In the genomic region with DNA sequence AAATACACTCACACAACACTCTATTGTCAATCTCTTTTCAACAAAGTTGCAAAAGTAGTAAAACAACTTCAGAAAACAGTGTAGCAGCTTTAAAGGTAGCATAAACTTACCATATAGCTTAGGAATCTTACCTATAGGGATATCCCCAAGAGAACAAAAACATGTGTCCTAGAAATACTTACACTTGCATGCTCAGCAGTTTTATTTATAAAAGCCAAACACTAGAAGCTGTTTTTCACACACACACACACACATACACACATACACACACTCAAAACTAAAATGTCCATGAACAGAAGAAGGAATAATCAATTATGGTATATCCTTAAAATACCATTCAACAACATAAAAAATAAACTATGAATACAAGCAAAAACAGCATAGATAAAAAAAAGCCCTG, we compare ENCODE assay signal across 18 cellular contexts. TPM values are rescaled to one million over a fixed set of nuclear protein-coding genes. Genes with fewer than 3 reads are reported as not detected.
DNase-seq lines count a peak whose midpoint lies in the region; ATAC-seq, FAIRE-seq and TF ChIP-seq lines count a peak whose summit lies in the region.
"Had no signal": no experiment of that assay in that cellular context is flagged by ENCODE, and none has a peak within 500 bp of the region (broad histone marks: within the 10 kb centered on the region; RNA-seq: fewer than 3 reads in every experiment).

No MANE protein-coding gene starts in this region.

- no TSS peak for BruUV-seq in HepG2 (replicated peaks; lab: Mats Ljungman, UMichigan)
- BruUV-seq in PC-9 (replicated peaks; lab: Mats Ljungman, UMichigan), result no TSS peak

- POLR2A ChIA-PET in HepG2 (lab: Yijun Ruan, JAX) (no interaction called here), PC-9 (lab: Charles Lee; ENCODE audit: unreplicated experiment) (no interaction called here)

- ATAC-seq in HepG2, result no peak
- ATAC-seq: CD8-positive, alpha-beta T cell; GM12878; HCT116 had no signal

- H3K36me3 ChIP-seq in liver (ENCODE audit: control insufficient read depth in 4 of 4, insufficient read depth in 3 of 4, low read depth in 1 of 4, low read length in 3 of 4) (peaks cover 9 to 34% (median 25%) of the 10 kb centered on the region in 4 donors), HepG2 (replicated peaks in 1 of 2; ENCODE audit: control insufficient read depth in 1 of 2, insufficient read depth in 2 of 2, low read length in 2 of 2) (peaks cover 3 to 11% of the 10 kb centered on the region in 2 experiments; a peak in 4 of 5 replicates), PC-9 (ENCODE audit: low read depth) (peaks cover 25% of the 10 kb centered on the region)

- CTCF ChIA-PET in HepG2 (lab: Yijun Ruan, JAX; ENCODE audit: low intra/inter-chr PET ratio, low total read pairs) (no interaction called here), PC-9 (lab: Charles Lee) (no interaction called here)

- no peak overlapping the region for H3K4me2 ChIP-seq in HepG2 (ENCODE audit: low read depth, low read length)
- no peak overlapping the region for H3K4me2 ChIP-seq in PC-9
- H3K4me2 ChIP-seq: BLaER1 treated with 17β-estradiol and CSF1 and Interleukin-3, amounts not matched to agents 10 nM and 100 nM had no signal

- H2AFZ ChIP-seq in HepG2 (ENCODE audit: low read length), result no peak overlapping the region
- no peak overlapping the region for H2AFZ ChIP-seq in PC-9

- H3K27ac ChIP-seq in liver (ENCODE audit: low read depth in 1 of 2, low read length in 2 of 2), result no peak overlapping the region
- H3K27ac ChIP-seq in HepG2 (ENCODE audit: extremely low read length, insufficient read depth, low read length), result no peak overlapping the region
- no peak overlapping the region for H3K27ac ChIP-seq in PC-9
- H3K27ac ChIP-seq: 22Rv1; BLaER1 treated with 17β-estradiol and CSF1 and Interleukin-3, amounts not matched to agents 10 nM and 100 nM had no signal

- TF ChIP-seq POLR2A in HepG2 (IDR thresholded peaks at IDR 0.05; ENCODE audit: insufficient read depth in 1 of 2, low read depth in 2 of 2, low read length in 2 of 2), result no peak

- TF ChIP-seq CTCF in liver (IDR thresholded peaks at IDR 0.05; ENCODE audit: low read depth, low read length, missing input control) (no peak), HepG2 (CRISPR knock-in tag; IDR thresholded peaks at IDR 0.05) (no peak), PC-9 (conservative IDR thresholded peaks at IDR 0.05) (no peak)

- no peaks in the 10 kb centered on the region; the same call in 1 of the 2 replicates for H3F3A ChIP-seq in PC-9 (ENCODE audit: insufficient read depth, low read depth)

- no peak for FAIRE-seq in HepG2 (lab: Jason Lieb, UNC)
- FAIRE-seq: GM12878, HTR-8/SVneo had no signal

- no peaks in the 10 kb centered on the region for H3K4me1 ChIP-seq in liver (ENCODE audit: control insufficient read depth in 4 of 4, insufficient read depth in 4 of 4, low read length in 3 of 4)
- no peaks in the 10 kb centered on the region for H3K4me1 ChIP-seq in HepG2 (ENCODE audit: insufficient read depth, low read length)
- H3K4me1 ChIP-seq in PC-9 (replicated peaks; ENCODE audit: insufficient read depth), result no peaks in the 10 kb centered on the region

- intact Hi-C loops in HepG2 (cut with micrococcal nuclease; ENCODE audit: unreplicated experiment) (no loop called here), PC-9 (cut with micrococcal nuclease; ENCODE audit: unreplicated experiment) (no loop called here)

- no peaks in the 10 kb centered on the region for H3K9me2 ChIP-seq in PC-9 (ENCODE audit: insufficient read depth)

- no peaks in the 10 kb centered on the region for H4K20me1 ChIP-seq in HepG2 (ENCODE audit: insufficient read depth, low read length)
- no peaks in the 10 kb centered on the region for H4K20me1 ChIP-seq in PC-9 (ENCODE audit: insufficient read depth)
- H4K20me1 ChIP-seq: BLaER1 treated with 17β-estradiol and CSF1 and Interleukin-3, amounts not matched to agents 10 nM and 100 nM had no signal

- no peak for TF ChIP-seq RAD21 in liver (IDR thresholded peaks at IDR 0.05)
- TF ChIP-seq RAD21 in HepG2 (CRISPR knock-in tag; IDR thresholded peaks at IDR 0.05), result no peak

- TF ChIP-seq EP300 in HepG2 (IDR thresholded peaks at IDR 0.05; ENCODE audit: low read depth in 2 of 2, low read length in 2 of 2), result no peak
- TF ChIP-seq EP300 in HepG2 (CRISPR knock-in tag; IDR thresholded peaks at IDR 0.05; ENCODE audit: borderline replicate concordance), result no peak

- H3K79me2 ChIP-seq in HepG2 (ENCODE audit: insufficient read depth, low read length), result no peaks in the 10 kb centered on the region
- no peaks in the 10 kb centered on the region for H3K79me2 ChIP-seq in PC-9 (ENCODE audit: low read depth)

- DNase-seq in HepG2 (ENCODE audit: low spot score), result no peak
- DNase-seq in PC-9, result no peak
- DNase-seq in Ammon's horn (ENCODE audit: low spot score), result no peak
- DNase-seq: Calu3; CD8-positive, alpha-beta T cell; DMS 273 treated with DMSO at 0.1 percent for 48 hours; DMS53; DND-41; EL; GOT3; H7; KG1 had no signal

- H3K27me3 ChIP-seq in liver (ENCODE audit: control insufficient read depth in 4 of 4, insufficient read depth in 4 of 4, low read length in 3 of 4) (no peaks in the 10 kb centered on the region), HepG2 (ENCODE audit: control insufficient read depth in 1 of 2, insufficient read depth in 2 of 2, low read length in 2 of 2) (no peaks in the 10 kb centered on the region), PC-9 (ENCODE audit: insufficient read depth, low read depth) (no peaks in the 10 kb centered on the region)
- H3K27me3 ChIP-seq: BLaER1 treated with 17β-estradiol and CSF1 and Interleukin-3, amounts not matched to agents 10 nM and 100 nM had no signal

- H3K4me3 ChIP-seq in liver (ENCODE audit: low read depth in 1 of 3, low read length in 3 of 3) (peak overlapping the region in 2 of 3 donors; percentile 7 to 49), HepG2 (replicated peaks in 1 of 3; ENCODE audit: insufficient read depth in 1 of 3, low read depth in 2 of 3, low read length in 3 of 3) (no peak overlapping the region), PC-9 (no peak overlapping the region)
- H3K4me3 ChIP-seq: BLaER1 treated with 17β-estradiol and CSF1 and Interleukin-3, amounts not matched to agents 10 nM and 100 nM; GM12878 had no signal

- H3K9ac ChIP-seq in liver (ENCODE audit: low read depth in 1 of 2, low read length in 2 of 2), result no peak overlapping the region
- no peak overlapping the region for H3K9ac ChIP-seq in HepG2 (ENCODE audit: insufficient read depth, low read depth, low read length)
- H3K9ac ChIP-seq: BLaER1 treated with 17β-estradiol and CSF1 and Interleukin-3, amounts not matched to agents 10 nM and 100 nM had no signal

- H3K9me3 ChIP-seq in liver (ENCODE audit: control insufficient read depth in 4 of 4, low read length in 3 of 4), result peaks cover 28 to 67% (median 44%) of the 10 kb centered on the region in 4 donors
- peaks cover 41% of the 10 kb centered on the region for H3K9me3 ChIP-seq in HepG2 (ENCODE audit: low read length)
- H3K9me3 ChIP-seq in PC-9 (ENCODE audit: insufficient read depth, low read depth), result peaks cover 32% of the 10 kb centered on the region

- in situ Hi-C loops in HepG2 (cut with HindIII; ENCODE audit: extremely low pct_ligation_motif_present, low pct_unique_long_range_greater_than_20kb), result no loop called here

RNA-seq across cellular contexts. Expression of gene ZNF773, which starts 11.7 kb away (rescaled TPM):
- total RNA-seq in liver, result 1 to 10 TPM; 7.3 to 7.4 TPM
- polyA plus RNA-seq in liver, result 1 to 10 TPM; 1.4 to 1.7 TPM
- 6.7 and 6.9 TPM in 2 replicates for total RNA-seq in HepG2 (2016; rRNA removed; fragmentation: Illumina TruSeq; extraction: Trizol)
- total RNA-seq in HepG2 (2016; cell fraction: cytosol; rRNA removed; fragmentation: Illumina TruSeq; extraction: Trizol; ENCODE audit: low read depth), result 1.8 and 3.2 TPM in 2 replicates
- 5.9 and 6.7 TPM in 2 replicates for total RNA-seq in HepG2 (2016; cell fraction: insoluble cytoplasmic fraction; rRNA removed; fragmentation: Illumina TruSeq; extraction: Trizol)
- total RNA-seq in HepG2 (2016; cell fraction: membrane; rRNA removed; fragmentation: Illumina TruSeq; extraction: Trizol), result 4.3 and 4.9 TPM in 2 replicates
- 6.6 and 8.3 TPM in 2 replicates for total RNA-seq in HepG2 (2016; cell fraction: nucleus; rRNA removed; fragmentation: Illumina TruSeq; extraction: Trizol)
- 5.7 and 7.3 TPM in 2 replicates for polyA plus RNA-seq in HepG2 (2011; rRNA removed)
- polyA plus RNA-seq in HepG2 (2011; cell fraction: cytosol; rRNA removed), result 3.3 and 4.6 TPM in 2 replicates
- polyA plus RNA-seq in HepG2 (2011; cell fraction: nucleus; rRNA removed), result 17.8 and 28.1 TPM in 2 replicates
- 4.3 and 4.4 TPM in 2 replicates for polyA plus RNA-seq in HepG2 (2012)
- 0.51 and 0.62 TPM in 2 replicates for polyA plus RNA-seq in HepG2 (2016; cell fraction: cytosol; fragmentation: Illumina TruSeq; extraction: Trizol; ENCODE audit: low read depth)
- polyA plus RNA-seq in HepG2 (2016; cell fraction: insoluble cytoplasmic fraction; fragmentation: Illumina TruSeq; extraction: Trizol; ENCODE audit: low read depth), result 4.2 and 5.0 TPM in 2 replicates
- polyA plus RNA-seq in HepG2 (2016; cell fraction: membrane; fragmentation: Illumina TruSeq; extraction: Trizol; ENCODE audit: low read depth), result 1.2 and 1.3 TPM in 2 replicates
- polyA plus RNA-seq in HepG2 (2016; cell fraction: nucleus; fragmentation: Illumina TruSeq; extraction: Trizol; ENCODE audit: insufficient read depth, low read depth), result 8.5 and 10.0 TPM in 2 replicates
- polyA minus RNA-seq in HepG2 (2011; rRNA and poly(A)+ RNA removed; ENCODE audit: low replicate concordance), result 6.9 and 11.0 TPM in 2 replicates
- 2.1 and 5.4 TPM in 2 replicates for polyA minus RNA-seq in HepG2 (2011; cell fraction: cytosol; rRNA and poly(A)+ RNA removed)
- polyA minus RNA-seq in HepG2 (2011; cell fraction: nucleus; rRNA and poly(A)+ RNA removed), result 14.9 and 19.0 TPM in 2 replicates
- 12.1 and 14.0 TPM in 2 replicates for total RNA-seq in PC-9 (2021)

RNA-seq across cellular contexts. Expression of gene ZNF549, which starts 15.7 kb away (rescaled TPM):
- total RNA-seq in liver (1 to 10 TPM; 2.3 to 4.5 TPM), HepG2 (2016; rRNA removed; fragmentation: Illumina TruSeq; extraction: Trizol) (6.4 and 8.8 TPM in 2 replicates), PC-9 (2021) (5.2 and 6.5 TPM in 2 replicates)
- polyA plus RNA-seq in liver (under 1 TPM; 0.66 to 0.67 TPM), HepG2 (2011; rRNA removed) (2.8 and 2.9 TPM in 2 replicates)
- 0.40 and 0.88 TPM in 2 replicates for total RNA-seq in HepG2 (2016; cell fraction: cytosol; rRNA removed; fragmentation: Illumina TruSeq; extraction: Trizol; ENCODE audit: low read depth)
- total RNA-seq in HepG2 (2016; cell fraction: insoluble cytoplasmic fraction; rRNA removed; fragmentation: Illumina TruSeq; extraction: Trizol), result 6.1 and 8.5 TPM in 2 replicates
- 3.1 and 3.7 TPM in 2 replicates for total RNA-seq in HepG2 (2016; cell fraction: membrane; rRNA removed; fragmentation: Illumina TruSeq; extraction: Trizol)
- 5.1 and 5.4 TPM in 2 replicates for total RNA-seq in HepG2 (2016; cell fraction: nucleus; rRNA removed; fragmentation: Illumina TruSeq; extraction: Trizol)
- 1.4 and 2.3 TPM in 2 replicates for polyA plus RNA-seq in HepG2 (2011; cell fraction: cytosol; rRNA removed)
- polyA plus RNA-seq in HepG2 (2011; cell fraction: nucleus; rRNA removed), result 2.0 and 3.0 TPM in 2 replicates
- polyA plus RNA-seq in HepG2 (2012), result 2.7 and 3.1 TPM in 2 replicates
- 0.15 and 0.24 TPM in 2 replicates for polyA plus RNA-seq in HepG2 (2016; cell fraction: cytosol; fragmentation: Illumina TruSeq; extraction: Trizol; ENCODE audit: low read depth)
- 3.9 TPM in 2 replicates for polyA plus RNA-seq in HepG2 (2016; cell fraction: insoluble cytoplasmic fraction; fragmentation: Illumina TruSeq; extraction: Trizol; ENCODE audit: low read depth)
- polyA plus RNA-seq in HepG2 (2016; cell fraction: membrane; fragmentation: Illumina TruSeq; extraction: Trizol; ENCODE audit: low read depth), result 0.61 and 0.85 TPM in 2 replicates
- 7.6 and 8.6 TPM in 2 replicates for polyA plus RNA-seq in HepG2 (2016; cell fraction: nucleus; fragmentation: Illumina TruSeq; extraction: Trizol; ENCODE audit: insufficient read depth, low read depth)
- 2.6 TPM in 1 of 2 replicates, not detected in the other for polyA minus RNA-seq in HepG2 (2011; rRNA and poly(A)+ RNA removed; ENCODE audit: low replicate concordance)
- 2.9 and 3.6 TPM in 2 replicates for polyA minus RNA-seq in HepG2 (2011; cell fraction: cytosol; rRNA and poly(A)+ RNA removed)
- polyA minus RNA-seq in HepG2 (2011; cell fraction: nucleus; rRNA and poly(A)+ RNA removed), result 6.6 and 9.2 TPM in 2 replicates

RNA-seq across cellular contexts. Expression of gene ZNF419, which starts 23.9 kb away (rescaled TPM):
- total RNA-seq in liver, result 10 to 100 TPM in 1 of 2 donors, 1 to 10 TPM in 1; 4.2 to 12.4 TPM
- 1 to 10 TPM; 1.9 to 3.2 TPM for polyA plus RNA-seq in liver
- 8.8 and 9.0 TPM in 2 replicates for total RNA-seq in HepG2 (2016; rRNA removed; fragmentation: Illumina TruSeq; extraction: Trizol)
- 2.4 and 2.5 TPM in 2 replicates for total RNA-seq in HepG2 (2016; cell fraction: cytosol; rRNA removed; fragmentation: Illumina TruSeq; extraction: Trizol; ENCODE audit: low read depth)
- 9.3 and 9.5 TPM in 2 replicates for total RNA-seq in HepG2 (2016; cell fraction: insoluble cytoplasmic fraction; rRNA removed; fragmentation: Illumina TruSeq; extraction: Trizol)
- total RNA-seq in HepG2 (2016; cell fraction: membrane; rRNA removed; fragmentation: Illumina TruSeq; extraction: Trizol), result 6.4 and 7.2 TPM in 2 replicates
- 8.5 and 8.9 TPM in 2 replicates for total RNA-seq in HepG2 (2016; cell fraction: nucleus; rRNA removed; fragmentation: Illumina TruSeq; extraction: Trizol)
- polyA plus RNA-seq in HepG2 (2011; rRNA removed), result 8.5 and 11.1 TPM in 2 replicates
- polyA plus RNA-seq in HepG2 (2011; cell fraction: cytosol; rRNA removed), result 6.6 and 6.9 TPM in 2 replicates
- polyA plus RNA-seq in HepG2 (2011; cell fraction: nucleus; rRNA removed), result 23.2 and 32.0 TPM in 2 replicates
- polyA plus RNA-seq in HepG2 (2012), result 6.4 and 7.9 TPM in 2 replicates
- 0.85 and 0.86 TPM in 2 replicates for polyA plus RNA-seq in HepG2 (2016; cell fraction: cytosol; fragmentation: Illumina TruSeq; extraction: Trizol; ENCODE audit: low read depth)
- 6.5 and 6.7 TPM in 2 replicates for polyA plus RNA-seq in HepG2 (2016; cell fraction: insoluble cytoplasmic fraction; fragmentation: Illumina TruSeq; extraction: Trizol; ENCODE audit: low read depth)
- 1.5 and 2.1 TPM in 2 replicates for polyA plus RNA-seq in HepG2 (2016; cell fraction: membrane; fragmentation: Illumina TruSeq; extraction: Trizol; ENCODE audit: low read depth)
- polyA plus RNA-seq in HepG2 (2016; cell fraction: nucleus; fragmentation: Illumina TruSeq; extraction: Trizol; ENCODE audit: insufficient read depth, low read depth), result 13.0 and 16.4 TPM in 2 replicates
- polyA minus RNA-seq in HepG2 (2011; rRNA and poly(A)+ RNA removed; ENCODE audit: low replicate concordance), result 6.1 and 6.3 TPM in 2 replicates
- 3.4 and 4.5 TPM in 2 replicates for polyA minus RNA-seq in HepG2 (2011; cell fraction: cytosol; rRNA and poly(A)+ RNA removed)
- 9.8 and 13.7 TPM in 2 replicates for polyA minus RNA-seq in HepG2 (2011; cell fraction: nucleus; rRNA and poly(A)+ RNA removed)
- 12.9 and 15.2 TPM in 2 replicates for total RNA-seq in PC-9 (2021)

RNA-seq across cellular contexts. Expression of gene ZNF772, which starts 34.1 kb away (rescaled TPM):
- total RNA-seq in liver (10 to 100 TPM in 1 of 2 donors, 1 to 10 TPM in 1; 5.4 to 11.1 TPM), HepG2 (2016; rRNA removed; fragmentation: Illumina TruSeq; extraction: Trizol) (17.2 and 23.6 TPM in 2 replicates), PC-9 (2021) (8.3 and 9.1 TPM in 2 replicates)
- polyA plus RNA-seq in liver (1 to 10 TPM in 1 of 2 donors, under 1 TPM in 1; 0.81 to 1.6 TPM), HepG2 (2011; rRNA removed) (3.1 and 4.0 TPM in 2 replicates)
- total RNA-seq in HepG2 (2016; cell fraction: cytosol; rRNA removed; fragmentation: Illumina TruSeq; extraction: Trizol; ENCODE audit: low read depth), result 1.1 and 1.9 TPM in 2 replicates
- total RNA-seq in HepG2 (2016; cell fraction: insoluble cytoplasmic fraction; rRNA removed; fragmentation: Illumina TruSeq; extraction: Trizol), result 16.3 and 23.2 TPM in 2 replicates
- 7.7 and 8.6 TPM in 2 replicates for total RNA-seq in HepG2 (2016; cell fraction: membrane; rRNA removed; fragmentation: Illumina TruSeq; extraction: Trizol)
- total RNA-seq in HepG2 (2016; cell fraction: nucleus; rRNA removed; fragmentation: Illumina TruSeq; extraction: Trizol), result 18.6 and 20.2 TPM in 2 replicates
- 2.7 and 3.3 TPM in 2 replicates for polyA plus RNA-seq in HepG2 (2011; cell fraction: cytosol; rRNA removed)
- polyA plus RNA-seq in HepG2 (2011; cell fraction: nucleus; rRNA removed), result 4.9 and 8.7 TPM in 2 replicates
- 2.8 and 3.3 TPM in 2 replicates for polyA plus RNA-seq in HepG2 (2012)
- 0.27 and 0.36 TPM in 2 replicates for polyA plus RNA-seq in HepG2 (2016; cell fraction: cytosol; fragmentation: Illumina TruSeq; extraction: Trizol; ENCODE audit: low read depth)
- polyA plus RNA-seq in HepG2 (2016; cell fraction: insoluble cytoplasmic fraction; fragmentation: Illumina TruSeq; extraction: Trizol; ENCODE audit: low read depth), result 8.2 and 9.6 TPM in 2 replicates
- 1.0 and 1.4 TPM in 2 replicates for polyA plus RNA-seq in HepG2 (2016; cell fraction: membrane; fragmentation: Illumina TruSeq; extraction: Trizol; ENCODE audit: low read depth)
- 7.1 TPM in 2 replicates for polyA plus RNA-seq in HepG2 (2016; cell fraction: nucleus; fragmentation: Illumina TruSeq; extraction: Trizol; ENCODE audit: insufficient read depth, low read depth)
- polyA minus RNA-seq in HepG2 (2011; rRNA and poly(A)+ RNA removed; ENCODE audit: low replicate concordance), result 0.58 and 15.5 TPM in 2 replicates
- 3.3 and 7.0 TPM in 2 replicates for polyA minus RNA-seq in HepG2 (2011; cell fraction: cytosol; rRNA and poly(A)+ RNA removed)
- polyA minus RNA-seq in HepG2 (2011; cell fraction: nucleus; rRNA and poly(A)+ RNA removed), result 30.5 and 38.8 TPM in 2 replicates

RNA-seq across cellular contexts. Expression of gene ZNF550, which starts 48.2 kb away (rescaled TPM):
- total RNA-seq in liver (1 to 10 TPM; 4.4 to 4.8 TPM), HepG2 (2016; rRNA removed; fragmentation: Illumina TruSeq; extraction: Trizol) (8.0 and 8.6 TPM in 2 replicates), PC-9 (2021) (18.2 and 19.8 TPM in 2 replicates)
- polyA plus RNA-seq in liver (1 to 10 TPM in 1 of 2 donors, under 1 TPM in 1; 0.96 to 3.0 TPM), HepG2 (2011; rRNA removed) (9.1 and 12.1 TPM in 2 replicates)
- total RNA-seq in HepG2 (2016; cell fraction: cytosol; rRNA removed; fragmentation: Illumina TruSeq; extraction: Trizol; ENCODE audit: low read depth), result 1.6 and 1.8 TPM in 2 replicates
- 8.3 and 8.6 TPM in 2 replicates for total RNA-seq in HepG2 (2016; cell fraction: insoluble cytoplasmic fraction; rRNA removed; fragmentation: Illumina TruSeq; extraction: Trizol)
- 3.0 and 3.6 TPM in 2 replicates for total RNA-seq in HepG2 (2016; cell fraction: membrane; rRNA removed; fragmentation: Illumina TruSeq; extraction: Trizol)
- total RNA-seq in HepG2 (2016; cell fraction: nucleus; rRNA removed; fragmentation: Illumina TruSeq; extraction: Trizol), result 12.1 and 14.9 TPM in 2 replicates
- 4.0 and 6.2 TPM in 2 replicates for polyA plus RNA-seq in HepG2 (2011; cell fraction: cytosol; rRNA removed)
- 13.3 and 16.1 TPM in 2 replicates for polyA plus RNA-seq in HepG2 (2011; cell fraction: nucleus; rRNA removed)
- polyA plus RNA-seq in HepG2 (2012), result 6.5 and 6.7 TPM in 2 replicates
- 0.54 and 0.70 TPM in 2 replicates for polyA plus RNA-seq in HepG2 (2016; cell fraction: cytosol; fragmentation: Illumina TruSeq; extraction: Trizol; ENCODE audit: low read depth)
- polyA plus RNA-seq in HepG2 (2016; cell fraction: insoluble cytoplasmic fraction; fragmentation: Illumina TruSeq; extraction: Trizol; ENCODE audit: low read depth), result 4.8 and 5.2 TPM in 2 replicates
- 1.4 and 1.6 TPM in 2 replicates for polyA plus RNA-seq in HepG2 (2016; cell fraction: membrane; fragmentation: Illumina TruSeq; extraction: Trizol; ENCODE audit: low read depth)
- 23.8 and 24.9 TPM in 2 replicates for polyA plus RNA-seq in HepG2 (2016; cell fraction: nucleus; fragmentation: Illumina TruSeq; extraction: Trizol; ENCODE audit: insufficient read depth, low read depth)
- polyA minus RNA-seq in HepG2 (2011; rRNA and poly(A)+ RNA removed; ENCODE audit: low replicate concordance), result 7.9 and 9.5 TPM in 2 replicates
- polyA minus RNA-seq in HepG2 (2011; cell fraction: cytosol; rRNA and poly(A)+ RNA removed), result 4.0 and 4.4 TPM in 2 replicates
- 10.9 and 20.1 TPM in 2 replicates for polyA minus RNA-seq in HepG2 (2011; cell fraction: nucleus; rRNA and poly(A)+ RNA removed)

Comparison
In these comparisons a context has a peak if more than half of its experiments do, and no peak if none do; other contexts are left out.
1. H3K4me3 ChIP-seq: peak in liver (2 of 3); none in HepG2 (0 of 3) and PC-9 (single experiment).